In the genomic region with DNA sequence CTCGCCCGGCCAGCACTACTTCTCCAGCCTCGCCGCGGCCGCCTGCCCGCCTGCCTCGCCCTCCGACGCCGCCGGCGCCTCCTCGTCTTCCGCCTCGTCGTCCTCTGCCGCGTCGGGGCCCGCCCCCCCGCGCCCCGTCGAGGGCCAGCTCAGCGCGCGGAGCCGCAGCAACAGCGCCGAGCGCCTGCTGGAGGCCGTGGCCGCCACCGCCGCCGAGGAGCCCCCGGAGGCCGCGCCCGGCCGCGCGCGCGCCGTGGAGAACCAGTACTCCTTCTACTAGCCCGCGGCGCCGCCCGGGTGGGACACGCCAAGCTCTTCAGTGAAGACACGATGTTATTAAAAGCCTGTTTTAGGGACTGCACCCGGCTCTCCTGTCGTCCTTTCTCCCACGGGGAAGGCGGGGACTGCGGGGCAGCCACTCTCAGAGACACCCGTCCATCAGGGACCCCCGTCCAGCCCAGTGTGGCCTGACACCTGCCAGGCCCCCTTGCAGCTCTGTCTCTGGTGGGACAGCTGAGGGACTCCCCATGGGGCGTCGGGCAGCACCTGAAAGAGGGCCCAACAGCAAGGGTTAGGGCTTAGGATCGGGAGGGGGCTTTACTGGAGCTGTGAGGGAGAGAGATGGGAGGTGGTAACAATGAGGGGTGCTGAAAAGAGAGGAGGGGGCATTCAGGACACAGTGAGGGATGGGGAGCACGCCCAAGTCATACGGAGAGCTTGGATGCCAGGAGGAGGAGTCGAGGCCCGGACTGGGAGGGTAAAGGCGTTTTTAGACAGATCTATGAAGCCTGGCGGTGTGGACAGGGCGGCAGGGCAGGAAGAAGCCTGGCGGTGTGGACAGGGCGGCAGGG, we compare ENCODE assay signal across 14 cellular contexts. TPM values are rescaled to one million over a fixed set of nuclear protein-coding genes. Genes with fewer than 3 reads are reported as not detected.
DNase-seq lines count a peak whose midpoint lies in the region; ATAC-seq and TF ChIP-seq lines count a peak whose summit lies in the region.
"Had no signal": no experiment of that assay in that cellular context is flagged by ENCODE, and none has a peak within 500 bp of the region (broad histone marks: within the 10 kb centered on the region; RNA-seq: fewer than 3 reads in every experiment).

No MANE protein-coding gene starts in this region.

- H3K9ac ChIP-seq in endodermal cell (ENCODE audit: extremely low read depth, low read length, poor library complexity, severe bottlenecking): no peak overlapping the region

- H3K9me3 Mint-ChIP-seq in endodermal cell (no peaks in the 10 kb centered on the region), MCF 10A (ENCODE audit: unreplicated experiment) (no peaks in the 10 kb centered on the region)

- intact Hi-C loops in mucosa of descending colon (cut with DNase I, micrococcal nuclease): no loop called here
- intact Hi-C loops in MCF 10A (cut with micrococcal nuclease): no loop called here

- H3K9me3 ChIP-seq in endodermal cell (ENCODE audit: control insufficient read depth, low read length) (no peaks in the 10 kb centered on the region), mucosa of descending colon (no peaks in the 10 kb centered on the region)
- H3K9me3 ChIP-seq: neutrophil had no signal

- H3K36me3 Mint-ChIP-seq in endodermal cell (ENCODE audit: low read depth) (peaks cover 4% of the 10 kb centered on the region), MCF 10A (ENCODE audit: insufficient read depth, unreplicated experiment) (peaks cover 6% of the 10 kb centered on the region)

- H3K4me3 ChIP-seq in endodermal cell (ENCODE audit: low read length) (no peak overlapping the region), mucosa of descending colon (no peak overlapping the region)

- BruUV-seq in MCF 10A (replicated peaks; lab: Mats Ljungman, UMichigan): no TSS peak

- no peak overlapping the region for H3K27ac Mint-ChIP-seq in endodermal cell
- H3K27ac Mint-ChIP-seq in MCF 10A (ENCODE audit: low read depth, unreplicated experiment): no peak overlapping the region

- WGBS in endodermal cell (ENCODE audit: insufficient coverage in 1 of 2, insufficient read length in 1 of 2), 2 experiments: 51 to 81% methylated on average over 29 to 73 of the region's 73 CpGs

- no peaks in the 10 kb centered on the region for H3K4me1 ChIP-seq in endodermal cell (ENCODE audit: control insufficient read depth, insufficient read depth, low read length)
- H3K4me1 ChIP-seq in mucosa of descending colon (ENCODE audit: low read depth): no peaks in the 10 kb centered on the region

- H3K4me3 Mint-ChIP-seq in endodermal cell (no peak overlapping the region), MCF 10A (ENCODE audit: unreplicated experiment) (no peak overlapping the region)

- H3K27me3 ChIP-seq in endodermal cell (ENCODE audit: control insufficient read depth, insufficient read depth, low read length, poor library complexity, severe bottlenecking): no peaks in the 10 kb centered on the region

- TF ChIP-seq CTCF in GM20000 (IDR thresholded peaks at IDR 0.05; ENCODE audit: extremely low read depth, missing control alignments) (no peak), endodermal cell (conservative IDR thresholded peaks at IDR 0.05) (peak; percentile 16), mucosa of descending colon (IDR thresholded peaks at IDR 0.05) (no peak), MCF 10A (IDR thresholded peaks at IDR 0.05; ENCODE audit: unreplicated experiment) (no peak), omental fat pad (IDR thresholded peaks at IDR 0.05) (no peak)

- DNase-seq in COLO668 (lab: John Stamatoyannopoulos, UW; ENCODE audit: unreplicated experiment) (peak; percentile 55), GM20000 (ENCODE audit: low spot score) (peak; percentile 72), endodermal cell (peak; percentile 87), mucosa of descending colon (peak in 1 of 3 donors; percentile 54), MCF 10A (ENCODE audit: unreplicated experiment) (no peak), putamen (ENCODE audit: low spot score) (no peak), substantia nigra (lab: John Stamatoyannopoulos, UW) (no peak), omental fat pad (ENCODE audit: low spot score) (no peak)
- DNase-seq: activated CD4-positive, alpha-beta T cell treated with anti-CD3 and anti-CD28 coated beads, Interleukin-2, amount 50 U/mL, for 4 hours; HCEC 1CT; NCI-H2081 treated with DMSO at 0.1 percent for 48 hours had no signal

- H3K27me3 Mint-ChIP-seq in endodermal cell (ENCODE audit: insufficient read depth) (no peaks in the 10 kb centered on the region), MCF 10A (ENCODE audit: insufficient read depth, unreplicated experiment) (peaks cover 2% of the 10 kb centered on the region)

- H3K36me3 ChIP-seq in endodermal cell (ENCODE audit: control insufficient read depth, insufficient read depth, low read length): no peaks in the 10 kb centered on the region
- no peaks in the 10 kb centered on the region for H3K36me3 ChIP-seq in mucosa of descending colon (ENCODE audit: low read depth)
- H3K36me3 ChIP-seq: neutrophil had no signal

- ATAC-seq in mucosa of descending colon (peak; percentile 79), omental fat pad (ENCODE audit: low FRiP score) (no peak)

- POLR2A ChIA-PET in MCF 10A (lab: Yijun Ruan, JAX): no interaction called here

- H3K27ac ChIP-seq in endodermal cell (ENCODE audit: low read depth, low read length) (no peak overlapping the region), substantia nigra (ENCODE audit: low read depth, low read length, poor library complexity, severe bottlenecking) (no peak overlapping the region)
- H3K27ac ChIP-seq: neutrophil had no signal

- peaks cover 4% of the 10 kb centered on the region for H3K4me1 Mint-ChIP-seq in endodermal cell
- peaks cover 5% of the 10 kb centered on the region for H3K4me1 Mint-ChIP-seq in MCF 10A (ENCODE audit: insufficient read depth, unreplicated experiment)

- CTCF ChIA-PET in MCF 10A (lab: Yijun Ruan, JAX): interaction anchor here (0.6 kb wide), 1 partner anchor 1361 kb away, joined by 4 read pairs; no protein-coding TSS in a partner anchor

RNA-seq across cellular contexts. Expression of gene SPDYE6, which starts 34.7 kb away (rescaled TPM):
- total RNA-seq in endodermal cell (not detected), mucosa of descending colon (not detected), MCF 10A (2022) (not detected in 2 replicates), omental fat pad (not detected)
- polyA plus RNA-seq in endodermal cell (2013, experiment 1 of 2): not detected
- not detected for polyA plus RNA-seq in endodermal cell (2013, experiment 2 of 2)
- total RNA-seq: bronchial epithelial cell, Daoy had no signal

RNA-seq across cellular contexts. Expression of gene SH2B2, which starts 34.9 kb away (rescaled TPM):
- total RNA-seq in endodermal cell: 1 to 10 TPM; 8.0 to 8.7 TPM
- polyA plus RNA-seq in endodermal cell (2013, experiment 1 of 2): 8.4 TPM
- polyA plus RNA-seq in endodermal cell (2013, experiment 2 of 2): 8.7 TPM
- 1 to 10 TPM; 2.3 to 3.7 (median 2.7) TPM for total RNA-seq in mucosa of descending colon
- total RNA-seq in MCF 10A (2022): 1.4 and 2.4 TPM in 2 replicates
- total RNA-seq in omental fat pad: 10 to 100 TPM in 1 of 4 donors, 1 to 10 TPM in 3; 2.8 to 21.3 (median 6.3) TPM

Comparison
In these comparisons a context has a peak if more than half of its experiments do, and no peak if none do; other contexts are left out.
1. DNase-seq: peak in COLO668 (single experiment), GM20000 (single experiment) and endodermal cell (single experiment); none in MCF 10A (single experiment), putamen (single experiment), substantia nigra (0 of 49) and omental fat pad (single experiment).